ENCODE assay signal across 7 cellular contexts in genomic region chrX:130120746-130121504, GRCh38. TPM values are rescaled to one million over a fixed set of nuclear protein-coding genes. Genes with fewer than 3 reads are reported as not detected.
DNase-seq lines count a peak whose midpoint lies in the region; ATAC-seq, FAIRE-seq and TF ChIP-seq lines count a peak whose summit lies in the region.

No MANE protein-coding gene starts in this region.

- peak; percentile 64 to 80 (median 65) for TF ChIP-seq CTCF in esophagus muscularis mucosa (IDR thresholded peaks at IDR 0.05)

- peak overlapping the region; percentile 72 to 79 (median 74) for H3K27ac ChIP-seq in esophagus muscularis mucosa (replicated peaks in 1 of 4)

- H3K36me3 Mint-ChIP-seq in stimulated activated effector memory CD8-positive, alpha-beta T cell treated with anti-CD3 and anti-CD28 coated beads, Interleukin-12 subunit alpha, Interleukin-12 subunit beta, amount 100 ng/mL, for 72 hours = no peaks in the 10 kb centered on the region

- no peak for DNase-seq in GM18507 (ENCODE audit: extremely low spot score, insufficient read length, low read depth)
- DNase-seq in NCI-H748 treated with DMSO at 0.1 percent for 48 hours (lab: John Stamatoyannopoulos, UW) = peak; percentile 19
- DNase-seq in activated T-cell treated with anti-CD3 and anti-CD28 coated beads for 48 hours (ENCODE audit: low read depth) = peak; percentile 63
- no peak for DNase-seq in esophagus muscularis mucosa (ENCODE audit: extremely low spot score)
- DNase-seq in myocyte (ENCODE audit: low read depth) = peak; percentile 73
- peak; percentile 60 to 77 for DNase-seq in stimulated activated effector memory CD8-positive, alpha-beta T cell treated with anti-CD3 and anti-CD28 coated beads, Interleukin-12 subunit alpha, Interleukin-12 subunit beta, amount 100 ng/mL, for 72 hours (ENCODE audit: low spot score in 2 of 2)

- peak overlapping the region; percentile 65 for H3K27ac Mint-ChIP-seq in stimulated activated effector memory CD8-positive, alpha-beta T cell treated with anti-CD3 and anti-CD28 coated beads, Interleukin-12 subunit alpha, Interleukin-12 subunit beta, amount 100 ng/mL, for 72 hours

- H3K9me3 Mint-ChIP-seq in stimulated activated effector memory CD8-positive, alpha-beta T cell treated with anti-CD3 and anti-CD28 coated beads, Interleukin-12 subunit alpha, Interleukin-12 subunit beta, amount 100 ng/mL, for 72 hours = no peaks in the 10 kb centered on the region

- H3K4me3 ChIP-seq in esophagus muscularis mucosa = peak overlapping the region; percentile 38 to 59 (median 48)

- no peaks in the 10 kb centered on the region for H3K9me3 ChIP-seq in esophagus muscularis mucosa

- H3K36me3 ChIP-seq in esophagus muscularis mucosa = no peaks in the 10 kb centered on the region

- no peaks in the 10 kb centered on the region for H3K27me3 ChIP-seq in esophagus muscularis mucosa

- intact Hi-C loops in esophagus muscularis mucosa (cut with DNase I) = loop anchor here (5.0 kb wide), 3 partner anchors 39 to 71 kb away; partner anchors contain the start of gene RAB33A

- peak; percentile 66 for FAIRE-seq in GM18507 (lab: Jason Lieb, UNC)

- TF ChIP-seq POLR2A in esophagus muscularis mucosa (IDR thresholded peaks at IDR 0.05; ENCODE audit: low read depth) = no peak

- H3K4me1 ChIP-seq in esophagus muscularis mucosa = peaks cover 7 to 39% (median 34%) of the 10 kb centered on the region in 4 donors

- ATAC-seq in HG02884 (IDR thresholded peaks at IDR 0.05; ENCODE audit: unreplicated experiment) = peak; percentile 64
- ATAC-seq in stimulated activated effector memory CD8-positive, alpha-beta T cell treated with anti-CD3 and anti-CD28 coated beads, Interleukin-12 subunit alpha, Interleukin-12 subunit beta, amount 100 ng/mL, for 72 hours = peak; percentile 88

- no peak for TF ChIP-seq EP300 in esophagus muscularis mucosa (IDR thresholded peaks at IDR 0.05)

- H3K4me3 Mint-ChIP-seq in stimulated activated effector memory CD8-positive, alpha-beta T cell treated with anti-CD3 and anti-CD28 coated beads, Interleukin-12 subunit alpha, Interleukin-12 subunit beta, amount 100 ng/mL, for 72 hours = peak overlapping the region; percentile 67

- H3K4me1 Mint-ChIP-seq in stimulated activated effector memory CD8-positive, alpha-beta T cell treated with anti-CD3 and anti-CD28 coated beads, Interleukin-12 subunit alpha, Interleukin-12 subunit beta, amount 100 ng/mL, for 72 hours = peaks cover 35% of the 10 kb centered on the region

- 38% methylated on average over 31 of the region's 58 CpGs for WGBS in esophagus muscularis mucosa

RNA-seq across cellular contexts. Expression of gene ELF4, which starts 10.6 kb away (rescaled TPM):
- 1 to 10 TPM; 6.2 to 9.9 (median 9.4) TPM for total RNA-seq in esophagus muscularis mucosa
- 7.6 and 9.2 TPM in 2 replicates for total RNA-seq in myocyte
- 8.7 TPM for polyA plus RNA-seq in myocyte (2012)

RNA-seq across cellular contexts. Expression of gene AIFM1, which starts 44.7 kb away (rescaled TPM):
- 10 to 100 TPM; 15.9 to 23.4 (median 21.6) TPM for total RNA-seq in esophagus muscularis mucosa
- total RNA-seq in myocyte = 22.7 and 23.5 TPM in 2 replicates
- polyA plus RNA-seq in myocyte (2012) = 26.7 TPM

RNA-seq across cellular contexts. Expression of gene RAB33A, which starts 50.8 kb away (rescaled TPM):
- 1 to 10 TPM in 1 of 4 donors, under 1 TPM in 2, not detected in 1; 0.23 to 1.3 (median 0.91) TPM for total RNA-seq in esophagus muscularis mucosa
- total RNA-seq in myocyte = 0.29 TPM in 1 of 2 replicates, not detected in the other
- 0.91 TPM for polyA plus RNA-seq in myocyte (2012)

Comparison
In these comparisons a context has a peak if more than half of its experiments do, and no peak if none do; other contexts are left out.
1. DNase-seq: peak in NCI-H748 treated with DMSO at 0.1 percent for 48 hours (single experiment), activated T-cell treated with anti-CD3 and anti-CD28 coated beads for 48 hours (single experiment), myocyte (single experiment) and stimulated activated effector memory CD8-positive, alpha-beta T cell treated with anti-CD3 and anti-CD28 coated beads, Interleukin-12 subunit alpha, Interleukin-12 subunit beta, amount 100 ng/mL, for 72 hours (2 of 2); none in GM18507 (single experiment) and esophagus muscularis mucosa (single experiment).